Comparison of ENCODE assay signal across 9 cellular contexts in the genomic region with DNA sequence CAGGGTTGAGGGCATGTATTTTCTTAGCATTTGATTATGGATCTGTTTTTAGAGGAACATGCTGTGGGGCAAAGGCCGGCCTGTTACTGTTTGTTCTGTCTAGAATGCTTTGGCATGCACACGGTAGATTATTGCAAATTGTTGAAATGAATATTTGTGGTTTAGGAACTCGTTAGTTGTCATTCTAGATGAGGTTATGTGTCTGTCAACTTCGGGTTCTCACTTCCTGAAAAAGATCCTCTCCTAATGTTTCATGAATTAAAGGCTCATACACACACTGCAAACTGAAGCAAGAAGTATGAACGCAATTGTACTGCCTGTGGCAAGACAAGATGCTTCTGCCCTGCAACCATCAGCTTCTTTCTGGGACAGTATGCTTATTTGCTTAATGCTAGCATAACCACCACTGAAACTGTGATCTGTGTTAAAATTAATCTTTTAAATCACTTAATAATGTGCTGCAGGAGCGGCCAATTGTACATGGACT.
DNase-seq lines count a peak whose midpoint lies in the region; ATAC-seq, FAIRE-seq and TF ChIP-seq lines count a peak whose summit lies in the region.
"Had no signal": no experiment of that assay in that cellular context is flagged by ENCODE, and none has a peak within 500 bp of the region (broad histone marks: within the 10 kb centered on the region; RNA-seq: fewer than 3 reads in every experiment).

No MANE protein-coding gene starts in this region.

- CTCF ChIA-PET in GM12878 (lab: Yijun Ruan, JAX) = interaction anchor here (1.1 to 2.4 kb wide), 3 partner anchors 37 to 101 kb away, joined by 4 to 16 read pairs (median 4); no protein-coding TSS in a partner anchor

- SMC1A ChIA-PET in GM12878 (lab: Charles Lee; ENCODE audit: uncharacterized antibody, unreplicated experiment) = interaction anchor here (0.7 to 3.4 kb wide), 10 partner anchors 34 to 916 kb away, joined by 3 to 36 read pairs (median 6); partner anchors contain the start of gene BASP1

- RAD21 ChIA-PET in GM12878 (lab: Charles Lee; ENCODE audit: unreplicated experiment) = interaction anchor here (1.0 to 3.1 kb wide), 7 partner anchors 34 to 101 kb away, joined by 3 to 29 read pairs (median 16); partner anchors contain the start of gene BASP1

- peak overlapping the region; percentile 81 for H3K4me2 ChIP-seq in GM12878 (ENCODE audit: control insufficient read depth, insufficient read depth)

- TF ChIP-seq CTCF in AG09309 (IDR thresholded peaks at IDR 0.05; ENCODE audit: control insufficient read depth, insufficient read depth, low read depth, low read length, missing control alignments) (no peak), GM12878 (IDR thresholded peaks at IDR 0.05 in 2 of 3, conservative IDR thresholded peaks at IDR 0.05 in 1 of 3; ENCODE audit: control insufficient read depth in 2 of 3, extremely low read depth in 1 of 3, insufficient read depth in 1 of 3, low read depth in 3 of 3, low read length in 3 of 3) (no peak)

- no TSS peak for BruUV-seq in GM12878 (replicated peaks; lab: Mats Ljungman, UMichigan)

- no peak overlapping the region; the same call in 1 of the 2 replicates for H3K9ac ChIP-seq in GM12878 (ENCODE audit: control insufficient read depth, insufficient read depth, low read length)

- peak overlapping the region; percentile 66 for H3K27ac ChIP-seq in GM12878 (ENCODE audit: control insufficient read depth, insufficient read depth)

- H3K79me2 ChIP-seq in GM12878 (ENCODE audit: control insufficient read depth, insufficient read depth, low read length) = no peaks in the 10 kb centered on the region

- no peak for TF ChIP-seq RAD21 in GM12878 (IDR thresholded peaks at IDR 0.05; ENCODE audit: insufficient read depth, low read depth, low read length)

- H3K27me3 ChIP-seq in GM12878 (replicated peaks in 1 of 2; ENCODE audit: control insufficient read depth in 2 of 2, insufficient read depth in 2 of 2, low read length in 1 of 2) = no peaks in the 10 kb centered on the region

- H3K36me3 ChIP-seq in GM12878 (ENCODE audit: control insufficient read depth in 2 of 2, insufficient read depth in 2 of 2, low read length in 1 of 2) = no peaks in the 10 kb centered on the region

- H4K20me1 ChIP-seq in GM12878 (ENCODE audit: control insufficient read depth, insufficient read depth) = no peaks in the 10 kb centered on the region

- peak overlapping the region; percentile 32; the same call in 1 of the 2 replicates for H2AFZ ChIP-seq in GM12878 (ENCODE audit: control insufficient read depth, low read depth, low read length)

- in situ Hi-C loops in GM12878 (cut with MboI) = loop anchor here (5.0 kb wide), 2 partner anchors 35 to 90 kb away; no protein-coding TSS in a partner anchor

- intact Hi-C loops in GM12878 (cut with micrococcal nuclease; ENCODE audit: unreplicated experiment) = loop anchor here (1.0 to 5.0 kb wide), 6 partner anchors 35 to 1425 kb away; no protein-coding TSS in a partner anchor

- POLR2A ChIA-PET in GM12878 (lab: Charles Lee) = interaction anchor here (0.5 to 2.1 kb wide), 4 partner anchors 34 to 160 kb away, joined by 3 to 12 read pairs (median 5); no protein-coding TSS in a partner anchor

- H3K4me1 ChIP-seq in GM12878 (ENCODE audit: control insufficient read depth, insufficient read depth, low read length) = peaks cover 43% of the 10 kb centered on the region

- TF ChIP-seq POLR2A in GM12878 (IDR thresholded peaks at IDR 0.05; ENCODE audit: low read depth, low read length) = no peak

- TF ChIP-seq EP300 in GM12878 (IDR thresholded peaks at IDR 0.05; ENCODE audit: borderline replicate concordance in 1 of 2, control insufficient read depth in 1 of 2, low read depth in 2 of 2, low read length in 2 of 2) = peak; percentile 95 to 98

- 9% methylated on average over 6 of the region's 6 CpGs for WGBS in GM12878 (ENCODE audit: insufficient coverage, insufficient replicate concordance, low lambda C conversion rate, missing lambda C conversion rate)

- H3K9me3 ChIP-seq in GM12878 (replicated peaks; ENCODE audit: control insufficient read depth, insufficient read depth, low read length) = no peaks in the 10 kb centered on the region; the same call in 2 of the 3 replicates

- ATAC-seq in GM19467 (IDR thresholded peaks at IDR 0.05; ENCODE audit: unreplicated experiment) = peak; percentile 74
- peak; percentile 69 for ATAC-seq in HG03460 (IDR thresholded peaks at IDR 0.05; ENCODE audit: unreplicated experiment)
- peak; percentile 79 for ATAC-seq in GM12878

- peak; percentile 18 for DNase-seq in AG09309 (ENCODE audit: low read depth)
- DNase-seq in GM12878 (ENCODE audit: low read depth, low spot score) = peak; percentile 82
- no peak for DNase-seq in urothelium cell line (ENCODE audit: low spot score)
- no peak for DNase-seq in activated CD4-positive, alpha-beta T cell treated with anti-CD3 and anti-CD28 coated beads for 48 hours
- no peak for DNase-seq in SW480 (ENCODE audit: low spot score)
- DNase-seq in COLO668 (lab: John Stamatoyannopoulos, UW; ENCODE audit: unreplicated experiment) = no peak

- no peak overlapping the region for H3K4me3 ChIP-seq in AG09309 (ENCODE audit: control insufficient read depth, low read depth, low read length)
- 0 out of 2 replicates have a peak overlapping the region, but pooled peaks have one; percentile 16 for H3K4me3 ChIP-seq in GM12878

- peak; percentile 97 for FAIRE-seq in GM12878 (lab: Jason Lieb, UNC)
- peak; percentile 82 for FAIRE-seq in urothelium cell line (lab: Jason Lieb, UNC)
- FAIRE-seq: G401.6 had no signal

TF ChIP-seq in GM12878, 131 proteins besides CTCF, POLR2A, EP300 and RAD21 (continues in another document):
- no peak for TF ChIP-seq E2F8 (IDR thresholded peaks at IDR 0.05; ENCODE audit: low read depth, partially characterized antibody)
- peak; percentile 78; the same call in 1 of the 2 replicates for TF ChIP-seq ZBED1 (IDR thresholded peaks at IDR 0.05; ENCODE audit: borderline replicate concordance)
- TF ChIP-seq PBX3 (IDR thresholded peaks at IDR 0.05; ENCODE audit: insufficient replicate concordance, low read depth, low read length) = peak; percentile 75
- TF ChIP-seq ZSCAN29 (IDR thresholded peaks at IDR 0.05) = peak; percentile 16; the same call in 1 of the 2 replicates
- TF ChIP-seq LARP7 (IDR thresholded peaks at IDR 0.05) = no peak
- TF ChIP-seq ZNF622 (IDR thresholded peaks at IDR 0.05) = no peak
- TF ChIP-seq, protein P1, sequence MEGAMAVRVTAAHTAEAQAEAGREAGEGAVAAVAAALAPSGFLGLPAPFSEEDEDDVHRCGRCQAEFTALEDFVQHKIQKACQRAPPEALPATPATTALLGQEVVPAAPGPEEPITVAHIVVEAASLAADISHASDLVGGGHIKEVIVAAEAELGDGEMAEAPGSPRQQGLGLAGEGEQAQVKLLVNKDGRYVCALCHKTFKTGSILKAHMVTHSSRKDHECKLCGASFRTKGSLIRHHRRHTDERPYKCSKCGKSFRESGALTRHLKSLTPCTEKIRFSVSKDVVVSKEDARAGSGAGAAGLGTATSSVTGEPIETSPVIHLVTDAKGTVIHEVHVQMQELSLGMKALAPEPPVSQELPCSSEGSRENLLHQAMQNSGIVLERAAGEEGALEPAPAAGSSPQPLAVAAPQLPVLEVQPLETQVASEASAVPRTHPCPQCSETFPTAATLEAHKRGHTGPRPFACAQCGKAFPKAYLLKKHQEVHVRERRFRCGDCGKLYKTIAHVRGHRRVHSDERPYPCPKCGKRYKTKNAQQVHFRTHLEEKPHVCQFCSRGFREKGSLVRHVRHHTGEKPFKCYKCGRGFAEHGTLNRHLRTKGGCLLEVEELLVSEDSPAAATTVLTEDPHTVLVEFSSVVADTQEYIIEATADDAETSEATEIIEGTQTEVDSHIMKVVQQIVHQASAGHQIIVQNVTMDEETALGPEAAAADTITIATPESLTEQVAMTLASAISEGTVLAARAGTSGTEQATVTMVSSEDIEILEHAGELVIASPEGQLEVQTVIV (IDR thresholded peaks at IDR 0.05; ENCODE audit: borderline replicate concordance, partially characterized antibody) = no peak
- peak; percentile 92; the same call in 1 of the 2 replicates for TF ChIP-seq BACH1 (IDR thresholded peaks at IDR 0.05; ENCODE audit: borderline replicate concordance)
- TF ChIP-seq YY1 (IDR thresholded peaks at IDR 0.05; ENCODE audit: low read depth, low read length) = 0 out of 2 replicates have a peak, but pooled peaks have one; percentile 6
- TF ChIP-seq NFYA (IDR thresholded peaks at IDR 0.05; ENCODE audit: borderline replicate concordance, low read depth, low read length) = no peak
- peak in 1 of 2 experiments; percentile 62; a peak in 2 of 4 replicates for TF ChIP-seq CEBPB (IDR thresholded peaks at IDR 0.05; ENCODE audit: borderline replicate concordance in 1 of 2, low read depth in 2 of 2, low read length in 2 of 2)
- TF ChIP-seq YBX1 (IDR thresholded peaks at IDR 0.05) = no peak
- TF ChIP-seq CREM (IDR thresholded peaks at IDR 0.05; ENCODE audit: low read depth) = peak; percentile 85

Comparison
In these comparisons a context has a peak if more than half of its experiments do, and no peak if none do; other contexts are left out.
1. DNase-seq: peak in AG09309 (single experiment) and GM12878 (single experiment); none in urothelium cell line (single experiment), activated CD4-positive, alpha-beta T cell treated with anti-CD3 and anti-CD28 coated beads for 48 hours (single experiment), SW480 (single experiment) and COLO668 (single experiment).
2. Peak in every context shown above with its lines, with median percentiles within 50 percentile points of each other: ATAC-seq.